In genomic region chr10:94299417-94299816, GRCh38 we compare ENCODE assay signal across 1 cellular context.
TF ChIP-seq lines count a peak whose summit lies in the region.

No MANE protein-coding gene starts in this region.

TF ChIP-seq in GM12878, 131 proteins besides CTCF, POLR2A, EP300 and RAD21 (continued from another document):
- TF ChIP-seq SPI1 (IDR thresholded peaks at IDR 0.05; ENCODE audit: borderline replicate concordance, insufficient read depth, low read depth, low read length): no peak
- no peak for TF ChIP-seq CBFB (IDR thresholded peaks at IDR 0.05; ENCODE audit: low read depth)
- TF ChIP-seq NR2F1 (conservative IDR thresholded peaks at IDR 0.05): 0 out of 2 replicates have a peak, but pooled peaks have one; percentile 34
- TF ChIP-seq RUNX3 (IDR thresholded peaks at IDR 0.05; ENCODE audit: low read length): peak; percentile 59
- TF ChIP-seq NFYA (IDR thresholded peaks at IDR 0.05; ENCODE audit: borderline replicate concordance, low read depth, low read length): no peak
- no peak for TF ChIP-seq BMI1 (IDR thresholded peaks at IDR 0.05; ENCODE audit: borderline replicate concordance)
- no peak for TF ChIP-seq TCF3 (IDR thresholded peaks at IDR 0.05; ENCODE audit: borderline replicate concordance, insufficient read depth, low read depth, low read length)
